ENCODE assay signal across 25 cellular contexts in genomic region chr1:104092698-104093097, GRCh38.
DNase-seq lines count a peak whose midpoint lies in the region; FAIRE-seq and TF ChIP-seq lines count a peak whose summit lies in the region.
"Had no signal": no experiment of that assay in that cellular context is flagged by ENCODE, and none has a peak within 500 bp of the region (broad histone marks: within the 10 kb centered on the region; RNA-seq: fewer than 3 reads in every experiment).

No MANE protein-coding gene starts in this region.

- intact Hi-C loops in PC-9 (cut with micrococcal nuclease; ENCODE audit: unreplicated experiment): no loop called here

- H3K79me2 ChIP-seq in H1 (ENCODE audit: control insufficient read depth in 1 of 2, insufficient read depth in 2 of 2, low read length in 2 of 2) (no peaks in the 10 kb centered on the region), PC-9 (ENCODE audit: low read depth) (no peaks in the 10 kb centered on the region)

- no peak overlapping the region for H2BK20ac ChIP-seq in H1 (ENCODE audit: low read length)

- H3K23me2 ChIP-seq in H1 (ENCODE audit: low read depth, low read length): no peaks in the 10 kb centered on the region

- H3K23ac ChIP-seq in H1 (ENCODE audit: insufficient read length): no peak overlapping the region

- H3K56ac ChIP-seq in H1 (replicated peaks; ENCODE audit: insufficient read length, low read depth, low read length): no peak overlapping the region

- no peak overlapping the region for H2BK5ac ChIP-seq in H1 (ENCODE audit: low read depth, low read length)

- no peaks in the 10 kb centered on the region for H3K79me1 ChIP-seq in H1 (ENCODE audit: low read depth, low read length)

- TF ChIP-seq EP300 in H1 (IDR thresholded peaks at IDR 0.05; ENCODE audit: borderline replicate concordance in 1 of 2, low read depth in 2 of 2, low read length in 2 of 2): no peak

- DNase-seq in NCI-H1105 (lab: John Stamatoyannopoulos, UW) (peak; percentile 53), NCI-H69 (lab: John Stamatoyannopoulos, UW) (peak; percentile 28), H1 (ENCODE audit: low read depth in 1 of 2, low spot score in 2 of 2) (no peak), inferior parietal cortex (ENCODE audit: extremely low spot score) (peak; percentile 38), D341Med (ENCODE audit: low spot score) (no peak), medulla oblongata (ENCODE audit: extremely low spot score) (no peak), PC-9 (no peak), DMS79 treated with DMSO at 0.1 percent for 48 hours (lab: John Stamatoyannopoulos, UW) (no peak)
- DNase-seq: C1 segment of cervical spinal cord; CD4-positive, alpha-beta memory T cell; DND-41; GM23248; HCEC 1CT; IMR-90; KG1; MG63; NCI-H1694; NCI-H2081 treated with DMSO at 0.1 percent for 48 hours; NCI-H446; NCI-H524 treated with DMSO at 0.1 percent for 48 hours; NK-92 treated with Interleukin-12 subunit alpha and Interleukin-12 subunit beta, amount 100 ng/mL, for 24 hours; Right ventricle myocardium superior; RPMI8226 had no signal

- CTCF ChIA-PET in H1 (lab: Charles Lee; ENCODE audit: partially characterized antibody) (no interaction called here), PC-9 (lab: Charles Lee) (no interaction called here)

- H3K9ac ChIP-seq in H1 (replicated peaks in 1 of 4; ENCODE audit: extremely low read depth in 1 of 4, low read depth in 3 of 4, low read length in 3 of 4): no peak overlapping the region
- H3K9ac ChIP-seq: GM23248 had no signal

- no TSS peak for BruUV-seq in PC-9 (replicated peaks; lab: Mats Ljungman, UMichigan)

- no peak overlapping the region for H2BK12ac ChIP-seq in H1 (ENCODE audit: low read depth, low read length)

- no peak overlapping the region for H2BK15ac ChIP-seq in H1 (ENCODE audit: low read length)

- no peak overlapping the region for H4K8ac ChIP-seq in H1 (ENCODE audit: extremely low read depth, insufficient read depth, low read length)

- no peak overlapping the region for H4K91ac ChIP-seq in H1 (replicated peaks; ENCODE audit: insufficient read length, low read length)

- H3K4me3 ChIP-seq in H1 (ENCODE audit: extremely low read depth in 1 of 4, insufficient read depth in 2 of 4, low read depth in 3 of 4, low read length in 4 of 4) (no peak overlapping the region), PC-9 (no peak overlapping the region)
- H3K4me3 ChIP-seq: GM23248, MG63, SJSA1 had no signal

- H3K27ac ChIP-seq in H1 (ENCODE audit: low read depth, low read length): no peak overlapping the region
- H3K27ac ChIP-seq in PC-9: no peak overlapping the region
- H3K27ac ChIP-seq: GM23248, SJSA1 had no signal

- no peak overlapping the region for H3K4ac ChIP-seq in H1 (replicated peaks; ENCODE audit: insufficient read length, low read depth, low read length)

- no peaks in the 10 kb centered on the region for H3K9me3 ChIP-seq in H1 (ENCODE audit: insufficient read depth in 2 of 2, low read depth in 1 of 2, low read length in 1 of 2)
- H3K9me3 ChIP-seq in PC-9 (ENCODE audit: insufficient read depth, low read depth): no peaks in the 10 kb centered on the region
- H3K9me3 ChIP-seq: MG63, SJSA1 had no signal

- H3K14ac ChIP-seq in H1 (ENCODE audit: insufficient read length): no peak overlapping the region

- H3K27me3 ChIP-seq in H1 (replicated peaks in 1 of 4; ENCODE audit: control insufficient read depth in 3 of 4, extremely low read depth in 1 of 4, insufficient read depth in 3 of 4, low read length in 3 of 4): no peaks in the 10 kb centered on the region
- H3K27me3 ChIP-seq in PC-9 (ENCODE audit: insufficient read depth, low read depth): no peaks in the 10 kb centered on the region
- H3K27me3 ChIP-seq: MG63 had no signal

- H3F3A ChIP-seq in PC-9 (ENCODE audit: insufficient read depth, low read depth): no peaks in the 10 kb centered on the region

- no peak overlapping the region for H3K4me2 ChIP-seq in H1 (ENCODE audit: insufficient read depth in 1 of 2, low read depth in 2 of 2, low read length in 2 of 2)
- no peak overlapping the region for H3K4me2 ChIP-seq in PC-9

- no peak for TF ChIP-seq POLR2A in H1 (IDR thresholded peaks at IDR 0.05; ENCODE audit: control extremely low read depth in 1 of 2, low read depth in 2 of 2, low read length in 2 of 2)

- FAIRE-seq in H1 (lab: Jason Lieb, UNC): peak; percentile 89
- FAIRE-seq: GM18507 had no signal

- H4K20me1 ChIP-seq in H1 (replicated peaks in 1 of 2; ENCODE audit: control insufficient read depth in 1 of 2, insufficient read depth in 2 of 2, low read length in 2 of 2) (no peaks in the 10 kb centered on the region), PC-9 (ENCODE audit: insufficient read depth) (no peaks in the 10 kb centered on the region)

- POLR2A ChIA-PET in H1 (lab: Charles Lee; ENCODE audit: partially characterized antibody) (no interaction called here), PC-9 (lab: Charles Lee; ENCODE audit: unreplicated experiment) (interaction anchor here (0.8 kb wide), 1 partner anchor 100 kb away, joined by 21 read pairs; no protein-coding TSS in a partner anchor)

- H3K18ac ChIP-seq in H1 (ENCODE audit: extremely low read depth, low read length): no peak overlapping the region

- no peak overlapping the region for H2AK5ac ChIP-seq in H1 (ENCODE audit: low read depth, low read length)

- no peaks in the 10 kb centered on the region for H3K36me3 ChIP-seq in H1 (ENCODE audit: control insufficient read depth in 2 of 4, insufficient read depth in 4 of 4, low read length in 3 of 4)
- no peaks in the 10 kb centered on the region for H3K36me3 ChIP-seq in PC-9 (ENCODE audit: low read depth)
- H3K36me3 ChIP-seq: MG63, SJSA1 had no signal

- H2AFZ ChIP-seq in H1 (ENCODE audit: low read length) (no peak overlapping the region), PC-9 (no peak overlapping the region)
- H2AFZ ChIP-seq: GM23248 had no signal

- H4K5ac ChIP-seq in H1 (ENCODE audit: insufficient read length, low read depth, low read length): no peak overlapping the region

- H3K4me1 ChIP-seq in H1 (replicated peaks in 1 of 4; ENCODE audit: control insufficient read depth in 3 of 4, insufficient read depth in 4 of 4, low read length in 3 of 4): peaks cover 0 to 10% (median 3%) of the 10 kb centered on the region in 4 experiments; a peak in 4 of 7 replicates
- H3K4me1 ChIP-seq in PC-9 (replicated peaks; ENCODE audit: insufficient read depth): no peaks in the 10 kb centered on the region
- H3K4me1 ChIP-seq: SJSA1 had no signal

- H3K9me2 ChIP-seq in PC-9 (ENCODE audit: insufficient read depth): no peaks in the 10 kb centered on the region

- H2BK120ac ChIP-seq in H1 (replicated peaks; ENCODE audit: low read depth, low read length): no peak overlapping the region

- TF ChIP-seq CTCF in H1 (IDR thresholded peaks at IDR 0.05; ENCODE audit: control extremely low read depth in 1 of 3, insufficient read depth in 1 of 3, low read depth in 1 of 3, low read length in 3 of 3) (no peak), PC-9 (conservative IDR thresholded peaks at IDR 0.05) (no peak)

- TF ChIP-seq RAD21 in H1 (IDR thresholded peaks at IDR 0.05 in 1 of 2, conservative IDR thresholded peaks at IDR 0.05 in 1 of 2; ENCODE audit: low read depth in 2 of 2, low read length in 2 of 2): no peak; a peak in 1 of 4 replicates

- 86% methylated on average over 1 of the region's 1 CpG; no CpG with 5 or more reads in 1 of the 2 experiments for WGBS in H1 (ENCODE audit: extremely low coverage in 1 of 2, insufficient coverage in 1 of 2, insufficient read length in 1 of 2, insufficient replicate concordance in 2 of 2, low coverage in 1 of 2, low lambda C conversion rate in 2 of 2, missing lambda C conversion rate in 1 of 2), 2 experiments

TF ChIP-seq in H1, 55 proteins besides CTCF, POLR2A, EP300 and RAD21:
- no peak for TF ChIP-seq SIX5 (IDR thresholded peaks at IDR 0.05; ENCODE audit: low read depth, low read length)
- TF ChIP-seq POU5F1 (IDR thresholded peaks at IDR 0.05; ENCODE audit: low read depth, low read length): peak; percentile 90
- TF ChIP-seq TEAD4 (IDR thresholded peaks at IDR 0.05; ENCODE audit: low read depth, low read length): peak; percentile 54; the same call in 1 of the 2 replicates

Comparison
In these comparisons a context has a peak if more than half of its experiments do, and no peak if none do; other contexts are left out.
1. DNase-seq: peak in NCI-H1105 (single experiment), NCI-H69 (single experiment) and inferior parietal cortex (single experiment); none in H1 (0 of 2), D341Med (single experiment), medulla oblongata (single experiment), PC-9 (0 of 2) and DMS79 treated with DMSO at 0.1 percent for 48 hours (single experiment).